Comparison of ENCODE assay signal across 9 cellular contexts in genomic region chr5:5340206-5340729, GRCh38.
DNase-seq lines count a peak whose midpoint lies in the region; FAIRE-seq and TF ChIP-seq lines count a peak whose summit lies in the region.
"Had no signal": no experiment of that assay in that cellular context is flagged by ENCODE, and none has a peak within 500 bp of the region (broad histone marks: within the 10 kb centered on the region; RNA-seq: fewer than 3 reads in every experiment).

No MANE protein-coding gene starts in this region.

- no peaks in the 10 kb centered on the region for H4K20me1 ChIP-seq in OCI-LY7 (ENCODE audit: insufficient read depth, low read length)

- no peaks in the 10 kb centered on the region for H3K36me3 ChIP-seq in OCI-LY7 (ENCODE audit: insufficient read depth, low read length)

- peak; percentile 76 for DNase-seq in COLO829 (ENCODE audit: low spot score)
- DNase-seq in RCC 7860 (ENCODE audit: low spot score), result peak; percentile 99
- DNase-seq in fibroblast of the aortic adventitia (ENCODE audit: low read depth), result peak; percentile 90
- peak; percentile 92 for DNase-seq in osteocyte (ENCODE audit: extremely low spot score, unreplicated experiment)
- DNase-seq in CD1c-positive myeloid dendritic cell (ENCODE audit: extremely low spot score), result no peak
- no peak for DNase-seq in NCI-H2107 treated with DMSO at 0.1 percent for 48 hours (lab: John Stamatoyannopoulos, UW; ENCODE audit: unreplicated experiment)
- no peak for DNase-seq in NCI-H524 (lab: John Stamatoyannopoulos, UW)
- DNase-seq in OCI-LY7 (ENCODE audit: low spot score), result no peak

- TF ChIP-seq CTCF in fibroblast of the aortic adventitia (IDR thresholded peaks at IDR 0.05; ENCODE audit: insufficient read depth, low read length) (peak; percentile 59), osteocyte (IDR thresholded peaks at IDR 0.05) (peak; percentile 82), OCI-LY7 (conservative IDR thresholded peaks at IDR 0.05; ENCODE audit: low read length) (no peak)

- H3K79me2 ChIP-seq in OCI-LY7 (ENCODE audit: insufficient read depth, low read depth, low read length), result no peaks in the 10 kb centered on the region

- no TSS peak for BruUV-seq in OCI-LY7 (replicated peaks; lab: Mats Ljungman, UMichigan)

- H3K4me2 ChIP-seq in OCI-LY7 (ENCODE audit: low read length), result no peak overlapping the region

- peak overlapping the region; percentile 14 for H3K4me3 Mint-ChIP-seq in osteocyte (ENCODE audit: unreplicated experiment)

- no peaks in the 10 kb centered on the region for H3K27me3 Mint-ChIP-seq in osteocyte (ENCODE audit: unreplicated experiment)

- peak overlapping the region; percentile 91 for H3K27ac Mint-ChIP-seq in osteocyte (ENCODE audit: unreplicated experiment)

- H3K4me3 ChIP-seq in fibroblast of the aortic adventitia (ENCODE audit: low read depth, low read length) (no peak overlapping the region), OCI-LY7 (ENCODE audit: low read depth, low read length, poor library complexity, severe bottlenecking) (no peak overlapping the region)

- CTCF ChIA-PET in OCI-LY7 (lab: Charles Lee; ENCODE audit: unreplicated experiment), result no interaction called here

- no peaks in the 10 kb centered on the region for H3K4me1 ChIP-seq in OCI-LY7 (ENCODE audit: insufficient read depth, low read length, poor library complexity, severe bottlenecking)

- H3K9me2 ChIP-seq in OCI-LY7 (ENCODE audit: insufficient read depth, low read length), result no peaks in the 10 kb centered on the region

- intact Hi-C loops in OCI-LY7 (cut with micrococcal nuclease; ENCODE audit: unreplicated experiment), result no loop called here

- no peaks in the 10 kb centered on the region for H3K36me3 Mint-ChIP-seq in osteocyte (ENCODE audit: unreplicated experiment)

- peak; percentile 98 for FAIRE-seq in RCC 7860 (lab: Jason Lieb, UNC)
- FAIRE-seq: GM18507 had no signal

- H2AFZ ChIP-seq in OCI-LY7 (ENCODE audit: low read length), result no peak overlapping the region

- POLR2A ChIA-PET in OCI-LY7 (lab: Charles Lee), result no interaction called here

- no peaks in the 10 kb centered on the region for H3K9me3 ChIP-seq in OCI-LY7 (ENCODE audit: low read length)

- no peak overlapping the region for H3K27ac ChIP-seq in OCI-LY7 (ENCODE audit: low read depth, low read length, poor library complexity, severe bottlenecking)

- H3K4me1 Mint-ChIP-seq in osteocyte (ENCODE audit: unreplicated experiment), result peaks cover 71% of the 10 kb centered on the region

- no peaks in the 10 kb centered on the region for H3K9me3 Mint-ChIP-seq in osteocyte (ENCODE audit: unreplicated experiment)

Comparison
In these comparisons a context has a peak if more than half of its experiments do, and no peak if none do; other contexts are left out.
1. DNase-seq: peak in COLO829 (single experiment), RCC 7860 (single experiment), fibroblast of the aortic adventitia (single experiment) and osteocyte (single experiment); none in CD1c-positive myeloid dendritic cell (single experiment), NCI-H2107 treated with DMSO at 0.1 percent for 48 hours (single experiment), NCI-H524 (0 of 2) and OCI-LY7 (single experiment).